ENCODE assay signal across 10 cellular contexts in genomic region chr10:71598673-71599072, GRCh38.
DNase-seq lines count a peak whose midpoint lies in the region; ATAC-seq, FAIRE-seq and TF ChIP-seq lines count a peak whose summit lies in the region.
"Had no signal": no experiment of that assay in that cellular context is flagged by ENCODE, and none has a peak within 500 bp of the region (broad histone marks: within the 10 kb centered on the region; RNA-seq: fewer than 3 reads in every experiment).

No MANE protein-coding gene starts in this region.

- no peak for TF ChIP-seq CTCF in body of pancreas (IDR thresholded peaks at IDR 0.05)

- intact Hi-C loops in body of pancreas (cut with DNase I), result no loop called here

- H3K27ac ChIP-seq in body of pancreas (peak overlapping the region in 2 of 4 donors; percentile 54 to 80), layer of hippocampus (ENCODE audit: low read depth, low read length) (peak overlapping the region; percentile 76), small intestine (ENCODE audit: low read depth in 1 of 2, low read length in 1 of 2) (peak overlapping the region; percentile 83 to 85)

- no peak for FAIRE-seq in small intestine (lab: Jason Lieb, UNC)

- H3K27me3 ChIP-seq in body of pancreas (no peaks in the 10 kb centered on the region), layer of hippocampus (ENCODE audit: control insufficient read depth, insufficient read depth, low read length) (no peaks in the 10 kb centered on the region), small intestine (ENCODE audit: control insufficient read depth in 2 of 2, insufficient read depth in 2 of 2, low read length in 2 of 2) (no peaks in the 10 kb centered on the region)

- TF ChIP-seq POLR2A in body of pancreas (IDR thresholded peaks at IDR 0.05), result no peak

- H3K36me3 ChIP-seq in body of pancreas (replicated peaks in 1 of 2; ENCODE audit: insufficient read depth in 1 of 2, low read depth in 2 of 2) (no peaks in the 10 kb centered on the region), small intestine (ENCODE audit: control insufficient read depth in 2 of 2, insufficient read depth in 2 of 2, low read length in 2 of 2) (no peaks in the 10 kb centered on the region)

- WGBS in body of pancreas, 2 donors, result 58 to 69% methylated on average over 7 to 8 of the region's 8 CpGs
- WGBS in small intestine, 3 donors, result 53 to 83% (median 74%) methylated on average over 7 to 8 of the region's 8 CpGs

- no peak overlapping the region for H3K4me3 ChIP-seq in body of pancreas
- H3K4me3 ChIP-seq in small intestine (ENCODE audit: low read depth in 1 of 2, low read length in 2 of 2), result no peak overlapping the region

- H3K9me3 ChIP-seq in body of pancreas, result no peaks in the 10 kb centered on the region
- no peaks in the 10 kb centered on the region for H3K9me3 ChIP-seq in small intestine (ENCODE audit: control insufficient read depth, low read depth)

- H3K4me1 ChIP-seq in body of pancreas (peaks cover 22% of the 10 kb centered on the region), small intestine (ENCODE audit: control insufficient read depth in 2 of 2, insufficient read depth in 1 of 2, low read depth in 1 of 2, low read length in 1 of 2) (peaks cover 4 to 10% of the 10 kb centered on the region in 2 donors)

- DNase-seq in EH (ENCODE audit: low read depth), result peak; percentile 64
- DNase-seq in body of pancreas, result peak; percentile 40 to 82 (median 62)
- DNase-seq in small intestine, result no peak
- no peak for DNase-seq in GM19238 (ENCODE audit: insufficient read length, low spot score)
- no peak for DNase-seq in dedifferentiated amniotic fluid mesenchymal stem cell (ENCODE audit: extremely low spot score)
- DNase-seq: HCEC 1CT, PC-3 had no signal

- peak; percentile 56 for ATAC-seq in body of pancreas
- ATAC-seq in HG03175 (IDR thresholded peaks at IDR 0.05; ENCODE audit: unreplicated experiment), result no peak
- ATAC-seq in GM18909 (IDR thresholded peaks at IDR 0.05; ENCODE audit: poor library complexity, unreplicated experiment), result no peak
- ATAC-seq: PC-3 had no signal

Comparison
In these comparisons a context has a peak if more than half of its experiments do, and no peak if none do; other contexts are left out.
1. DNase-seq: peak in EH (single experiment) and body of pancreas (4 of 4); none in small intestine (single experiment), GM19238 (single experiment) and dedifferentiated amniotic fluid mesenchymal stem cell (single experiment).